ENCODE assay signal across 18 cellular contexts in the genomic region with DNA sequence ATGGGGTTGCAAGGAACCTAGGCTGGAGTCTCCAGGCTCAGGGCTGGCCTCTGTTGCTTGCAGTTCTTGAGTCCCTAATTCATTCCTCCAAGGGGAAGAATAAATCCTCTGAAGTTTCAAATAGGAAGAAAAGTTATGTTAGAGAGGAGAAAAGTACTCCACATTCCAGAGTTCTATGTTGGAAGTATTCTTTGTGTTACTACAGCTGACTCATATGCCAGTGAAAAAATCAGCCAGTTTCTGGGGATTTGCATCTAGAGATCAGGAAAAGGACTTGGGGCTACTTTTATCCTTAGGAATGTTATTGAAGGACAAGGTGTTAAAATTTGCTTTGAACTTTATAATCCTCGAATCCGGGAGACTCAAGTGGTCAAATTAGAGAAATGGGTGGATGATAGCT.
"Had no signal": no experiment of that assay in that cellular context is flagged by ENCODE, and none has a peak within 500 bp of the region (broad histone marks: within the 10 kb centered on the region; RNA-seq: fewer than 3 reads in every experiment).

No MANE protein-coding gene starts in this region.

- H3K4me3 Mint-ChIP-seq: endodermal cell; natural killer cell; stimulated activated naive B cell treated with anti-CD40 and anti-IgM and Interleukin-4, amounts not matched to agents 10 μg/mL and 1 μg/mL and 100 μg/mL, for 72 hours; T-cell had no signal

- DNase-seq: activated CD4-positive, alpha-beta T cell treated with anti-CD3 and anti-CD28 coated beads, Interleukin-2, amount 50 U/mL, for 4 hours; activated CD4-positive, CD25-positive, alpha-beta regulatory T cell treated with anti-CD3 and anti-CD28 coated beads, Interleukin-2, amount 50 U/mL, for 72 hours; activated naive CD4-positive, alpha-beta T cell treated with Interleukin-2 at 50 U/mL for 16 hours; activated T-cell treated with anti-CD3 and anti-CD28 coated beads for 4 hours; endodermal cell; islet precursor cell; left lung; mammary epithelial cell; natural killer cell; posterior cingulate gyrus; retina; stimulated activated CD4-positive, alpha-beta T cell treated with anti-CD3 and anti-CD28 coated beads, Interleukin-15, amount 100 ng/mL, for 24 hours; stimulated activated CD4-positive, alpha-beta T cell treated with anti-CD3 and anti-CD28 coated beads, Interleukin-4, amount 100 ng/mL, for 1 hour; stimulated activated naive B cell treated with anti-CD40 and anti-IgM and Interleukin-4, amounts not matched to agents 10 μg/mL and 1 μg/mL and 100 μg/mL, for 72 hours; T-cell; T1000; tibial artery had no signal

- H3K27me3 ChIP-seq: cardiac muscle cell, left lung, tibial artery had no signal

- H3K27ac Mint-ChIP-seq: endodermal cell; natural killer cell; stimulated activated naive B cell treated with anti-CD40 and anti-IgM and Interleukin-4, amounts not matched to agents 10 μg/mL and 1 μg/mL and 100 μg/mL, for 72 hours; T-cell had no signal

- H3K36me3 ChIP-seq: cardiac muscle cell, left lung, tibial artery had no signal

- ATAC-seq: left lung; natural killer cell; stimulated activated naive B cell treated with anti-CD40 and anti-IgM and Interleukin-4, amounts not matched to agents 10 μg/mL and 1 μg/mL and 100 μg/mL, for 72 hours; T-cell had no signal

- H3K36me3 Mint-ChIP-seq: natural killer cell; stimulated activated naive B cell treated with anti-CD40 and anti-IgM and Interleukin-4, amounts not matched to agents 10 μg/mL and 1 μg/mL and 100 μg/mL, for 72 hours; T-cell had no signal

- H3K4me3 ChIP-seq: cardiac muscle cell, left lung, tibial artery had no signal

- H3K27ac ChIP-seq: cardiac muscle cell, left lung, tibial artery had no signal

- H3K4me1 ChIP-seq: left lung, tibial artery had no signal

- H3K9me3 ChIP-seq: left lung had no signal

- H3K9me3 Mint-ChIP-seq: natural killer cell, T-cell had no signal
